ENCODE assay signal across 15 cellular contexts in genomic region chr19:3979674-3980352, GRCh38. TPM values are rescaled to one million over a fixed set of nuclear protein-coding genes. Genes with fewer than 3 reads are reported as not detected.
DNase-seq lines count a peak whose midpoint lies in the region; ATAC-seq and TF ChIP-seq lines count a peak whose summit lies in the region.
"Had no signal": no experiment of that assay in that cellular context is flagged by ENCODE, and none has a peak within 500 bp of the region (broad histone marks: within the 10 kb centered on the region; RNA-seq: fewer than 3 reads in every experiment).

No MANE protein-coding gene starts in this region.

- ATAC-seq in effector memory CD8-positive, alpha-beta T cell (replicated peaks), result no peak

- H2AFZ ChIP-seq in Loucy (ENCODE audit: low read length), result no peak overlapping the region

- H3K27me3 Mint-ChIP-seq in activated naive CD4-positive, alpha-beta T cell treated with anti-CD3 and anti-CD28 coated beads, Interleukin-2, amount 50 U/mL, for 24 hours, result no peaks in the 10 kb centered on the region
- H3K27me3 Mint-ChIP-seq in activated naive CD4-positive, alpha-beta T cell treated with anti-CD3 and anti-CD28 coated beads for 36 hours (ENCODE audit: low read depth), result no peaks in the 10 kb centered on the region
- H3K27me3 Mint-ChIP-seq in effector memory CD8-positive, alpha-beta T cell, result no peaks in the 10 kb centered on the region

- no peak overlapping the region for H3K9ac ChIP-seq in Loucy (ENCODE audit: low read depth, low read length, poor library complexity, severe bottlenecking)

- no peaks in the 10 kb centered on the region for H3F3A ChIP-seq in Loucy (ENCODE audit: low read depth)

- TF ChIP-seq EP300 in sigmoid colon (IDR thresholded peaks at IDR 0.05), result no peak

- DNase-seq in activated naive CD4-positive, alpha-beta T cell treated with anti-CD3 and anti-CD28 coated beads for 36 hours, result no peak
- DNase-seq in effector memory CD8-positive, alpha-beta T cell, result no peak
- peak; percentile 64 for DNase-seq in sigmoid colon
- DNase-seq in medulla oblongata (ENCODE audit: extremely low spot score), result no peak
- no peak for DNase-seq in H4 (ENCODE audit: low spot score)
- no peak for DNase-seq in ecto neural progenitor cell (ENCODE audit: low spot score)
- DNase-seq: DMS153, dorsolateral prefrontal cortex, foreskin fibroblast had no signal

- peaks cover 84% of the 10 kb centered on the region for H3K79me2 ChIP-seq in Loucy (ENCODE audit: insufficient read depth, low read length)

- peaks cover 27% of the 10 kb centered on the region for H3K4me1 ChIP-seq in Loucy (ENCODE audit: insufficient read depth, low read length, poor library complexity, severe bottlenecking)
- H3K4me1 ChIP-seq in sigmoid colon, result peaks cover 0 to 44% (median 26%) of the 10 kb centered on the region in 4 donors

- WGBS in sigmoid colon, 2 donors, result 93% methylated on average over 25 of the region's 25 CpGs

- peaks cover 30% of the 10 kb centered on the region for H3K36me3 Mint-ChIP-seq in activated naive CD4-positive, alpha-beta T cell treated with anti-CD3 and anti-CD28 coated beads, Interleukin-2, amount 50 U/mL, for 24 hours
- peaks cover 70% of the 10 kb centered on the region for H3K36me3 Mint-ChIP-seq in activated naive CD4-positive, alpha-beta T cell treated with anti-CD3 and anti-CD28 coated beads for 36 hours (ENCODE audit: low read depth)
- peaks cover 100% of the 10 kb centered on the region for H3K36me3 Mint-ChIP-seq in effector memory CD8-positive, alpha-beta T cell (ENCODE audit: insufficient read depth)

- no peaks in the 10 kb centered on the region for H3K9me3 Mint-ChIP-seq in activated naive CD4-positive, alpha-beta T cell treated with anti-CD3 and anti-CD28 coated beads, Interleukin-2, amount 50 U/mL, for 24 hours
- no peaks in the 10 kb centered on the region for H3K9me3 Mint-ChIP-seq in activated naive CD4-positive, alpha-beta T cell treated with anti-CD3 and anti-CD28 coated beads for 36 hours
- H3K9me3 Mint-ChIP-seq in effector memory CD8-positive, alpha-beta T cell, result no peaks in the 10 kb centered on the region
- H3K9me3 Mint-ChIP-seq: immature natural killer cell had no signal

- H4K20me1 ChIP-seq in Loucy (ENCODE audit: insufficient read depth, low read length, poor library complexity, severe bottlenecking), result peaks cover 98% of the 10 kb centered on the region

- TF ChIP-seq CTCF in Loucy (conservative IDR thresholded peaks at IDR 0.05; ENCODE audit: low read length), result no peak
- TF ChIP-seq CTCF in sigmoid colon (IDR thresholded peaks at IDR 0.05), result no peak

- H3K9me2 ChIP-seq in Loucy (replicated peaks; ENCODE audit: low read depth, low read length), result no peaks in the 10 kb centered on the region

- peak overlapping the region; percentile 74 for H3K27ac Mint-ChIP-seq in activated naive CD4-positive, alpha-beta T cell treated with anti-CD3 and anti-CD28 coated beads, Interleukin-2, amount 50 U/mL, for 24 hours
- no peak overlapping the region for H3K27ac Mint-ChIP-seq in activated naive CD4-positive, alpha-beta T cell treated with anti-CD3 and anti-CD28 coated beads for 36 hours
- H3K27ac Mint-ChIP-seq in effector memory CD8-positive, alpha-beta T cell, result peak overlapping the region; percentile 31 to 67

- H3K9me3 ChIP-seq in Loucy (ENCODE audit: insufficient read depth, low read depth, low read length), result no peaks in the 10 kb centered on the region
- no peaks in the 10 kb centered on the region for H3K9me3 ChIP-seq in sigmoid colon
- H3K9me3 ChIP-seq: ascending aorta had no signal

- H3K27me3 ChIP-seq in Loucy (ENCODE audit: insufficient read depth, low read length, poor library complexity, severe bottlenecking) (peaks cover 3% of the 10 kb centered on the region), sigmoid colon (no peaks in the 10 kb centered on the region)
- H3K27me3 ChIP-seq: ascending aorta, dorsolateral prefrontal cortex had no signal

- no peak overlapping the region for H3K27ac ChIP-seq in sigmoid colon

- peak overlapping the region; percentile 11 for H3K4me3 Mint-ChIP-seq in activated naive CD4-positive, alpha-beta T cell treated with anti-CD3 and anti-CD28 coated beads, Interleukin-2, amount 50 U/mL, for 24 hours
- H3K4me3 Mint-ChIP-seq in activated naive CD4-positive, alpha-beta T cell treated with anti-CD3 and anti-CD28 coated beads for 36 hours, result no peak overlapping the region
- no peak overlapping the region for H3K4me3 Mint-ChIP-seq in effector memory CD8-positive, alpha-beta T cell
- H3K4me3 Mint-ChIP-seq: immature natural killer cell had no signal

- peak overlapping the region; percentile 16 for H3K4me2 ChIP-seq in Loucy (ENCODE audit: low read depth, low read length, poor library complexity, severe bottlenecking)

- H3K36me3 ChIP-seq in Loucy (ENCODE audit: insufficient read depth, low read length) (peaks cover 95% of the 10 kb centered on the region), sigmoid colon (peaks cover 82 to 95% (median 88%) of the 10 kb centered on the region in 4 donors)

- intact Hi-C loops in activated naive CD4-positive, alpha-beta T cell treated with anti-CD3 and anti-CD28 coated beads for 36 hours (cut with micrococcal nuclease), result no loop called here
- intact Hi-C loops in sigmoid colon (cut with DNase I), result loop anchor here (10.0 kb wide), 1 partner anchor 535 kb away; the partner anchor contains the start of gene PLIN4

- H3K4me1 Mint-ChIP-seq in activated naive CD4-positive, alpha-beta T cell treated with anti-CD3 and anti-CD28 coated beads, Interleukin-2, amount 50 U/mL, for 24 hours, result peaks cover 42% of the 10 kb centered on the region
- H3K4me1 Mint-ChIP-seq in activated naive CD4-positive, alpha-beta T cell treated with anti-CD3 and anti-CD28 coated beads for 36 hours (ENCODE audit: low read depth), result peaks cover 43% of the 10 kb centered on the region
- H3K4me1 Mint-ChIP-seq in effector memory CD8-positive, alpha-beta T cell (ENCODE audit: low read depth in 2 of 2), result peaks cover 28 to 30% of the 10 kb centered on the region in 2 donors

- no peak overlapping the region for H3K4me3 ChIP-seq in Loucy (ENCODE audit: low read length, poor library complexity, severe bottlenecking)
- H3K4me3 ChIP-seq in sigmoid colon, result no peak overlapping the region
- H3K4me3 ChIP-seq: ascending aorta had no signal

- CTCF ChIA-PET in activated naive CD4-positive, alpha-beta T cell treated with anti-CD3 and anti-CD28 coated beads for 36 hours (lab: Charles Lee), result interaction anchor here (1.4 kb wide), 1 partner anchor 8 kb away, joined by 10 read pairs; no protein-coding TSS in a partner anchor

- peak in 1 of 2 donors; percentile 9 for TF ChIP-seq POLR2A in sigmoid colon (IDR thresholded peaks at IDR 0.05)

RNA-seq across cellular contexts. Expression of gene EEF2, which starts 5.5 kb away (rescaled TPM):
- total RNA-seq in activated naive CD4-positive, alpha-beta T cell treated with anti-CD3 and anti-CD28 coated beads for 36 hours, result 1,000 to 10,000 TPM; 3,747 to 3,914 TPM
- total RNA-seq in sigmoid colon, result 1,000 to 10,000 TPM; 1,842 to 2,448 (median 2,055) TPM
- polyA plus RNA-seq in sigmoid colon, result 1,000 to 10,000 TPM in 2 of 3 donors, 100 to 1,000 TPM in 1; 906 to 1,654 (median 1,225) TPM
- total RNA-seq in H4 (2014; rRNA removed; shearing (Covaris generic)), result 588 and 692 TPM in 2 replicates

RNA-seq across cellular contexts. Expression of gene DAPK3, which starts 8.9 kb away (rescaled TPM):
- 10 to 100 TPM; 19.3 to 19.6 TPM for total RNA-seq in activated naive CD4-positive, alpha-beta T cell treated with anti-CD3 and anti-CD28 coated beads for 36 hours
- total RNA-seq in sigmoid colon, result 100 to 1,000 TPM in 3 of 4 donors, 10 to 100 TPM in 1; 91.3 to 167 (median 125) TPM
- polyA plus RNA-seq in sigmoid colon, result 10 to 100 TPM; 38.4 to 66.8 (median 52.9) TPM
- total RNA-seq in H4 (2014; rRNA removed; shearing (Covaris generic)), result 54.5 and 70.3 TPM in 2 replicates

RNA-seq across cellular contexts. Expression of gene PIAS4, which starts 27.7 kb away (rescaled TPM):
- total RNA-seq in activated naive CD4-positive, alpha-beta T cell treated with anti-CD3 and anti-CD28 coated beads for 36 hours, result 10 to 100 TPM; 16.1 to 20.1 TPM
- 10 to 100 TPM; 16.5 to 29.9 (median 19.3) TPM for total RNA-seq in sigmoid colon
- 10 to 100 TPM in 2 of 3 donors, 1 to 10 TPM in 1; 7.2 to 21.8 (median 15.0) TPM for polyA plus RNA-seq in sigmoid colon
- total RNA-seq in H4 (2014; rRNA removed; shearing (Covaris generic)), result 5.7 and 9.9 TPM in 2 replicates

RNA-seq across cellular contexts. Expression of gene NMRK2, which starts 46.9 kb away (rescaled TPM):
- total RNA-seq in activated naive CD4-positive, alpha-beta T cell treated with anti-CD3 and anti-CD28 coated beads for 36 hours, result not detected
- under 1 TPM in 1 of 4 donors, not detected in 3; 0.71 TPM for total RNA-seq in sigmoid colon
- 1 to 10 TPM in 1 of 3 donors, under 1 TPM in 2; 0.19 to 2.4 (median 0.69) TPM for polyA plus RNA-seq in sigmoid colon
- not detected in 2 replicates for total RNA-seq in H4 (2014; rRNA removed; shearing (Covaris generic))
- total RNA-seq: ascending aorta, mononuclear cell, pulmonary artery endothelial cell had no signal
- polyA plus RNA-seq: immature natural killer cell had no signal
